1 cellular context compared by ENCODE assay signal in the genomic region with DNA sequence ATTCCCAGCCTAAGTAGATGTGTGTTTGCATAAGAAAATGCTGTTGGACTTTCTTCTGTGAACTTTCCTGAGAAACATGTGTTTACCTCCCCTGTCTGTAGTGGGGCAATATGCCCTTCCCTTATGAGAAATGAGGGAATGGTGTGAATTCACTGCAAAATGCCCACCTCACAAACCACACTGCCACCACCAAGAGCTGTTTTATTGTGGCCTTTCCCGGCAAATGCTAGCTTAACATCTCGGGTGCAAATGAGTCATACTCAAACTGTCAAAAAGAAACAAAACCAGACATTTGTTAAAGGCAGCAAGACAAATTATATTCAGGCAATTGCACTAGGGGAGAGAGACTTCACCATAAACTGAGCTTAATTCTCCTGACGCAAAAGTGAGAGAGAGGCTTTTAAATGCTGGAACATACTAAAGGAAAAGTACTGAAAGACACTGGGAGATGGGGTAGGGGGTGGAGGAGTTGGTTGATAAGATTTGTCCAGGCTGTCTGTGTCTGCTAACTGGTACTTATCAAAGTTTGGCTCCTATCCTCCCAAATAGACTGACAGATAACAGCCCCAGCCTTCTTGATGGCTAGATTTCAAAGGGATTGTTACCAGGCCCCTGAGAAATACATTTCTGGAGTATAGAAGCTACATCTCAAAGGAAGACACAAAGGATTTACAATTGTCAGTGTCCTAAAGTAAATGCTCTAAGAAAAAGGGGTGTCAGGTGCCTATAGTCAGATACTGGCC.
TF ChIP-seq lines count a peak whose summit lies in the region.

No MANE protein-coding gene starts in this region.

TF ChIP-seq in SK-N-SH, 30 proteins besides CTCF, POLR2A, EP300 and RAD21 (continued from another document):
- TF ChIP-seq EZH2phosphoT487 (IDR thresholded peaks at IDR 0.05; ENCODE audit: borderline replicate concordance, low read depth) (no peak), NRF1 (IDR thresholded peaks at IDR 0.05; ENCODE audit: low read depth, low read length) (no peak), RXRA (IDR thresholded peaks at IDR 0.05; ENCODE audit: borderline replicate concordance, low read depth) (no peak), FOXJ3 (CRISPR knock-in tag; IDR thresholded peaks at IDR 0.05) (no peak), GATA2 (CRISPR knock-in tag; IDR thresholded peaks at IDR 0.05) (no peak), JUND (IDR thresholded peaks at IDR 0.05) (no peak), MEF2A (IDR thresholded peaks at IDR 0.05; ENCODE audit: borderline replicate concordance, low read depth) (no peak)
- TF ChIP-seq, protein P1, sequence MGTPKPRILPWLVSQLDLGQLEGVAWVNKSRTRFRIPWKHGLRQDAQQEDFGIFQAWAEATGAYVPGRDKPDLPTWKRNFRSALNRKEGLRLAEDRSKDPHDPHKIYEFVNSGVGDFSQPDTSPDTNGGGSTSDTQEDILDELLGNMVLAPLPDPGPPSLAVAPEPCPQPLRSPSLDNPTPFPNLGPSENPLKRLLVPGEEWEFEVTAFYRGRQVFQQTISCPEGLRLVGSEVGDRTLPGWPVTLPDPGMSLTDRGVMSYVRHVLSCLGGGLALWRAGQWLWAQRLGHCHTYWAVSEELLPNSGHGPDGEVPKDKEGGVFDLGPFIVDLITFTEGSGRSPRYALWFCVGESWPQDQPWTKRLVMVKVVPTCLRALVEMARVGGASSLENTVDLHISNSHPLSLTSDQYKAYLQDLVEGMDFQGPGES (IDR thresholded peaks at IDR 0.05; ENCODE audit: low read depth, low read length) = no peak
